ENCODE assay signal across 20 cellular contexts in genomic region chr15:33656090-33656670, GRCh38.
"Had no signal": no experiment of that assay in that cellular context is flagged by ENCODE, and none has a peak within 500 bp of the region (broad histone marks: within the 10 kb centered on the region; RNA-seq: fewer than 3 reads in every experiment).

No MANE protein-coding gene starts in this region.

- ATAC-seq: activated CD4-positive, CD25-positive, alpha-beta regulatory T cell treated with anti-CD3 and anti-CD28 coated beads, Interleukin-2, amount 50 U/mL, for 24 hours; esophagus mucosa; left lung; natural killer cell treated with Interleukin-12 subunit alpha and Interleukin-12 subunit beta and Interleukin-15 and Interleukin-18, amount 100 ng/mL, for 72 hours; sciatic nerve had no signal

- H3K27ac Mint-ChIP-seq: activated CD4-positive, alpha-beta memory T cell treated with anti-CD3 and anti-CD28 coated beads for 36 hours; activated naive CD8-positive, alpha-beta T cell treated with anti-CD3 and anti-CD28 coated beads, Interleukin-2, amount 10 ng/mL, durations not matched to agents 7 days and 5 days; memory B cell; natural killer cell treated with Interleukin-12 subunit alpha and Interleukin-12 subunit beta and Interleukin-15 and Interleukin-18, amount 100 ng/mL, for 72 hours; progenitor cell of endocrine pancreas had no signal

- FAIRE-seq: bronchial epithelial cell, islet of Langerhans had no signal

- H3K4me1 ChIP-seq: left lung had no signal

- H3K27me3 Mint-ChIP-seq: activated CD4-positive, alpha-beta memory T cell treated with anti-CD3 and anti-CD28 coated beads for 36 hours; activated naive CD8-positive, alpha-beta T cell treated with anti-CD3 and anti-CD28 coated beads, Interleukin-2, amount 10 ng/mL, durations not matched to agents 7 days and 5 days; progenitor cell of endocrine pancreas had no signal

- H3K4me3 ChIP-seq: dorsolateral prefrontal cortex, left lung had no signal

- H3K36me3 ChIP-seq: left lung had no signal

- H3K9me3 Mint-ChIP-seq: activated CD4-positive, alpha-beta memory T cell treated with anti-CD3 and anti-CD28 coated beads for 36 hours; activated naive CD8-positive, alpha-beta T cell treated with anti-CD3 and anti-CD28 coated beads, Interleukin-2, amount 10 ng/mL, durations not matched to agents 7 days and 5 days; natural killer cell treated with Interleukin-12 subunit alpha and Interleukin-12 subunit beta and Interleukin-15 and Interleukin-18, amount 100 ng/mL, for 72 hours had no signal

- H3K4me1 Mint-ChIP-seq: activated naive CD8-positive, alpha-beta T cell treated with anti-CD3 and anti-CD28 coated beads, Interleukin-2, amount 10 ng/mL, durations not matched to agents 7 days and 5 days; memory B cell had no signal

- DNase-seq: activated CD4-positive, alpha-beta memory T cell treated with anti-CD3 and anti-CD28 coated beads for 36 hours; activated gamma-delta T cell treated with Interleukin-2 at 50 U/mL for 16 hours; activated naive CD8-positive, alpha-beta T cell treated with anti-CD3 and anti-CD28 coated beads, Interleukin-2, amount 10 ng/mL, durations not matched to agents 7 days and 5 days; activated T-cell treated with anti-CD3 and anti-CD28 coated beads, Interleukin-2, amount 50 U/mL, for 48 hours; anterior cingulate cortex; dorsolateral prefrontal cortex; left lung; nucleus accumbens; stimulated activated CD4-positive, alpha-beta T cell treated with anti-CD3 and anti-CD28 coated beads, Interleukin-12 subunit alpha, Interleukin-12 subunit beta, amount 100 ng/mL, for 4 hours; stimulated activated naive CD4-positive, alpha-beta T cell; substantia nigra; T-helper 2 cell had no signal

- H3K4me3 Mint-ChIP-seq: activated CD4-positive, alpha-beta memory T cell treated with anti-CD3 and anti-CD28 coated beads for 36 hours; activated naive CD8-positive, alpha-beta T cell treated with anti-CD3 and anti-CD28 coated beads, Interleukin-2, amount 10 ng/mL, durations not matched to agents 7 days and 5 days; memory B cell; natural killer cell treated with Interleukin-12 subunit alpha and Interleukin-12 subunit beta and Interleukin-15 and Interleukin-18, amount 100 ng/mL, for 72 hours had no signal

- H3K27me3 ChIP-seq: dorsolateral prefrontal cortex, left lung had no signal

- H3K36me3 Mint-ChIP-seq: activated CD4-positive, alpha-beta memory T cell treated with anti-CD3 and anti-CD28 coated beads for 36 hours; activated naive CD8-positive, alpha-beta T cell treated with anti-CD3 and anti-CD28 coated beads, Interleukin-2, amount 10 ng/mL, durations not matched to agents 7 days and 5 days; memory B cell; natural killer cell treated with Interleukin-12 subunit alpha and Interleukin-12 subunit beta and Interleukin-15 and Interleukin-18, amount 100 ng/mL, for 72 hours had no signal

- H3K27ac ChIP-seq: dorsolateral prefrontal cortex, left lung had no signal
